In the genomic region with DNA sequence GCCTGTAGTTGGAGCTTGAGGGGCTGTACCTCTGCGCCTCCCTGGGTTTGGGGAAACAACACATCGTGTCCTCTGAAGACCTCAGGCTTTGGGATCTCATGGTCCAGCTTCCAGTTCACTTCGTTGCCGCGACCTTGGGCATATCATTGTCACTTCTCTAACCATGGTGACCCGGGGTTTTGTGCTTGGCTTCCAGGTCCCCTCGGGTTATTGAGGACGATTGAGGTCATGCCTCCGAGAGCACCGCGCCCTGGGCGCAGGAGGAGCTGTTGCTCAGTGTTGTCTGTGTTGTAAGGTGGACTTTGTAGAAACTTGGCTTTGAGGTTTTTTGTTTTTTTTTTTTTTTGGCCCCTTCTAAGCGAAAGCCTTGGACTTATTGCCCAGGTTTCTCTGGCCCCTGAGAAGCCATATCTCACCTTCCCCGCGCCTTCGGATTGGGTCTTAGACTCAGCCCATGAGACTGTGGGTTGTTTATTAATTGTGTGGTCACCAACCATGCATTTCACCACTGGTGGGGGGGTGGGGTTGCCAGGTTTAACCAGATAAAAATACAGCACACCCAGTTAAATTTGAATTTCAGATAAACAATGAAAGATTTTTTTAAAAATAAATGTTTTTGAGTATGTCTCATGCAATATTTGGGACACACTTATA, we compare ENCODE assay signal across 8 cellular contexts. TPM values are rescaled to one million over a fixed set of nuclear protein-coding genes. Genes with fewer than 3 reads are reported as not detected.
A peak's percentile ranks its signal among the peaks of the same experiment; 100 is the strongest.
DNase-seq lines count a peak whose midpoint lies in the region; ATAC-seq, FAIRE-seq and TF ChIP-seq lines count a peak whose summit lies in the region.

No MANE protein-coding gene starts in this region.

- H3K27me3 ChIP-seq in GM12878 (replicated peaks in 1 of 2; ENCODE audit: control insufficient read depth in 2 of 2, insufficient read depth in 2 of 2, low read length in 1 of 2): peaks cover 6 to 17% of the 10 kb centered on the region in 2 experiments
- H3K27me3 ChIP-seq in lower lobe of right lung (ENCODE audit: low read depth): peaks cover 8% of the 10 kb centered on the region
- no peaks in the 10 kb centered on the region for H3K27me3 ChIP-seq in upper lobe of right lung

- peak overlapping the region; percentile 21 for H3K4me3 Mint-ChIP-seq in T-helper 1 cell treated with Interleukin-12 subunit alpha and Interleukin-12 subunit beta and Interleukin-4 antibody, amounts not matched to agents 30 μg/mL and 1 μg/mL, for 36 hours

- SMC1A ChIA-PET in GM12878 (lab: Charles Lee; ENCODE audit: uncharacterized antibody, unreplicated experiment): interaction anchor here (1.5 kb wide), 1 partner anchor 32 kb away, joined by 6 read pairs; no protein-coding TSS in a partner anchor

- TF ChIP-seq EP300 in GM12878 (IDR thresholded peaks at IDR 0.05; ENCODE audit: borderline replicate concordance in 1 of 2, control insufficient read depth in 1 of 2, low read depth in 2 of 2, low read length in 2 of 2): no peak

- in situ Hi-C loops in GM12878 (cut with MboI): no loop called here

- H3K27ac ChIP-seq in GM12878 (ENCODE audit: control insufficient read depth, insufficient read depth) (no peak overlapping the region), lower lobe of right lung (peak overlapping the region; percentile 77), upper lobe of right lung (peak overlapping the region; percentile 80)

- H2AFZ ChIP-seq in GM12878 (ENCODE audit: control insufficient read depth, low read depth, low read length): peak overlapping the region; percentile 23; the same call in 1 of the 2 replicates

- peaks cover 33% of the 10 kb centered on the region for H3K27me3 Mint-ChIP-seq in T-helper 1 cell treated with Interleukin-12 subunit alpha and Interleukin-12 subunit beta and Interleukin-4 antibody, amounts not matched to agents 30 μg/mL and 1 μg/mL, for 36 hours (ENCODE audit: low read depth)

- peaks cover 31% of the 10 kb centered on the region for H3K4me1 ChIP-seq in GM12878 (ENCODE audit: control insufficient read depth, insufficient read depth, low read length)
- peaks cover 25% of the 10 kb centered on the region for H3K4me1 ChIP-seq in lower lobe of right lung
- H3K4me1 ChIP-seq in upper lobe of right lung: peaks cover 22% of the 10 kb centered on the region

- POLR2A ChIA-PET in GM12878 (lab: Charles Lee): interaction anchor here (0.6 to 2.6 kb wide), 2 partner anchors 33 to 50 kb away, joined by 5 to 9 read pairs; no protein-coding TSS in a partner anchor

- no peak overlapping the region for H3K27ac Mint-ChIP-seq in T-helper 1 cell treated with Interleukin-12 subunit alpha and Interleukin-12 subunit beta and Interleukin-4 antibody, amounts not matched to agents 30 μg/mL and 1 μg/mL, for 36 hours

- no TSS peak for BruUV-seq in GM12878 (replicated peaks; lab: Mats Ljungman, UMichigan)

- 0 out of 6 replicates have a peak, but pooled peaks of 1 of the 3 experiments have one; percentile 0 for TF ChIP-seq CTCF in GM12878 (IDR thresholded peaks at IDR 0.05 in 2 of 3, conservative IDR thresholded peaks at IDR 0.05 in 1 of 3; ENCODE audit: control insufficient read depth in 2 of 3, extremely low read depth in 1 of 3, insufficient read depth in 1 of 3, low read depth in 3 of 3, low read length in 3 of 3)
- TF ChIP-seq CTCF in lower lobe of right lung (IDR thresholded peaks at IDR 0.05): no peak
- no peak for TF ChIP-seq CTCF in upper lobe of right lung (IDR thresholded peaks at IDR 0.05)

- intact Hi-C loops in GM12878 (cut with micrococcal nuclease; ENCODE audit: unreplicated experiment) (no loop called here), lower lobe of right lung (cut with DNase I) (no loop called here), upper lobe of right lung (cut with DNase I) (no loop called here)

- H3K9me3 ChIP-seq in GM12878 (replicated peaks; ENCODE audit: control insufficient read depth, insufficient read depth, low read length) (peaks cover 2% of the 10 kb centered on the region; the same call in 1 of the 3 replicates), lower lobe of right lung (no peaks in the 10 kb centered on the region), upper lobe of right lung (no peaks in the 10 kb centered on the region)

- no peak for TF ChIP-seq RAD21 in GM12878 (IDR thresholded peaks at IDR 0.05; ENCODE audit: insufficient read depth, low read depth, low read length)

- peak overlapping the region; percentile 64 for H3K4me2 ChIP-seq in GM12878 (ENCODE audit: control insufficient read depth, insufficient read depth)

- CTCF ChIA-PET in GM12878 (lab: Yijun Ruan, JAX): interaction anchor here (0.5 to 1.7 kb wide), 3 partner anchors 33 to 130 kb away, joined by 3 to 4 read pairs (median 4); no protein-coding TSS in a partner anchor

- TF ChIP-seq POLR2A in GM12878 (IDR thresholded peaks at IDR 0.05; ENCODE audit: low read depth, low read length): no peak

- peak; percentile 55 for ATAC-seq in GM12878
- ATAC-seq in lower lobe of right lung: no peak
- ATAC-seq in upper lobe of right lung: no peak
- no peak for ATAC-seq in GM21576 (IDR thresholded peaks at IDR 0.05; ENCODE audit: unreplicated experiment)

- peaks cover 4% of the 10 kb centered on the region for H3K9me3 Mint-ChIP-seq in T-helper 1 cell treated with Interleukin-12 subunit alpha and Interleukin-12 subunit beta and Interleukin-4 antibody, amounts not matched to agents 30 μg/mL and 1 μg/mL, for 36 hours

- FAIRE-seq in GM12878 (lab: Jason Lieb, UNC): no peak

- H3K4me3 ChIP-seq in GM12878 (peak overlapping the region; percentile 65; the same call in 1 of the 2 replicates), lower lobe of right lung (peak overlapping the region; percentile 75), upper lobe of right lung (peak overlapping the region; percentile 68)

- H4K20me1 ChIP-seq in GM12878 (ENCODE audit: control insufficient read depth, insufficient read depth): no peaks in the 10 kb centered on the region; the same call in 1 of the 2 replicates

- RAD21 ChIA-PET in GM12878 (lab: Charles Lee; ENCODE audit: unreplicated experiment): interaction anchor here (1.8 to 2.1 kb wide), 2 partner anchors 32 to 106 kb away, joined by 7 to 8 read pairs; partner anchors contain the start of gene CFAP251

- 54% methylated on average over 16 of the region's 16 CpGs for WGBS in GM12878 (ENCODE audit: insufficient coverage, insufficient replicate concordance, low lambda C conversion rate, missing lambda C conversion rate)

- H3K36me3 ChIP-seq in GM12878 (ENCODE audit: control insufficient read depth in 2 of 2, insufficient read depth in 2 of 2, low read length in 1 of 2): no peaks in the 10 kb centered on the region
- no peaks in the 10 kb centered on the region for H3K36me3 ChIP-seq in lower lobe of right lung
- H3K36me3 ChIP-seq in upper lobe of right lung: no peaks in the 10 kb centered on the region

- peaks cover 1% of the 10 kb centered on the region for H3K36me3 Mint-ChIP-seq in T-helper 1 cell treated with Interleukin-12 subunit alpha and Interleukin-12 subunit beta and Interleukin-4 antibody, amounts not matched to agents 30 μg/mL and 1 μg/mL, for 36 hours (ENCODE audit: low read depth)

- H3K4me1 Mint-ChIP-seq in T-helper 1 cell treated with Interleukin-12 subunit alpha and Interleukin-12 subunit beta and Interleukin-4 antibody, amounts not matched to agents 30 μg/mL and 1 μg/mL, for 36 hours (ENCODE audit: low read depth): peaks cover 11% of the 10 kb centered on the region

- DNase-seq in T-helper 1 cell (no peak), GM12878 (ENCODE audit: low read depth, low spot score) (no peak), lower lobe of right lung (no peak), upper lobe of right lung (no peak), RPMI8226 (no peak), C1 segment of cervical spinal cord (lab: John Stamatoyannopoulos, UW) (no peak)

- peak overlapping the region; percentile 39 for H3K9ac ChIP-seq in GM12878 (ENCODE audit: control insufficient read depth, insufficient read depth, low read length)

- no peaks in the 10 kb centered on the region for H3K79me2 ChIP-seq in GM12878 (ENCODE audit: control insufficient read depth, insufficient read depth, low read length)

RNA-seq across cellular contexts. Expression of gene BCL7A, which starts 2.6 kb away (rescaled TPM):
- 11.6 and 13.4 TPM in 2 replicates for total RNA-seq in GM12878 (2013; cell fraction: nucleolus; rRNA removed)
- total RNA-seq in GM12878 (2014; rRNA removed): 12.4 and 14.1 TPM in 2 replicates
- total RNA-seq in GM12878 (2014; rRNA removed; fragmentation: Illumina TruSeq; extraction: Trizol): 8.8 and 9.6 TPM in 2 replicates
- 13.8 and 17.2 TPM in 2 replicates for total RNA-seq in GM12878 (2021)
- polyA plus RNA-seq in GM12878 (2011; ENCODE audit: low read depth): 2.3 TPM
- polyA plus RNA-seq in GM12878 (2011; rRNA removed): 1.3 TPM in 2 replicates
- 1.9 and 2.0 TPM in 2 replicates for polyA plus RNA-seq in GM12878 (2011; cell fraction: cytosol; rRNA removed)
- 2.1 and 2.7 TPM in 2 replicates for polyA plus RNA-seq in GM12878 (2011; cell fraction: nucleus; rRNA removed)
- 5.7 and 6.4 TPM in 2 replicates for polyA plus RNA-seq in GM12878 (2012)
- polyA plus RNA-seq in GM12878 (2014; fragmentation: Illumina TruSeq; extraction: Trizol): 9.4 and 11.8 TPM in 2 replicates
- polyA plus RNA-seq in GM12878 (2014; fragmentation: Nextera tagmentation; extraction: Ambion mirVana): under 1 TPM; 0.37 to 0.69 TPM
- 13.7 and 14.6 TPM in 2 replicates for polyA plus RNA-seq in GM12878 (2014; rRNA removed)
- 10 to 100 TPM; 11.6 to 11.9 TPM for polyA plus RNA-seq in GM12878 (2016; fragmentation: Nextera tagmentation; extraction: Ambion mirVana)
- polyA minus RNA-seq in GM12878 (2011; rRNA and poly(A)+ RNA removed): 0.59 and 1.3 TPM in 2 replicates
- polyA minus RNA-seq in GM12878 (2011; cell fraction: cytosol; rRNA and poly(A)+ RNA removed): 0.40 and 1.1 TPM in 2 replicates
- polyA minus RNA-seq in GM12878 (2011; cell fraction: nucleus; rRNA and poly(A)+ RNA removed): 0.60 and 0.67 TPM in 2 replicates
- 6.4 TPM for total RNA-seq in lower lobe of right lung
- 11.4 TPM for total RNA-seq in upper lobe of right lung

RNA-seq across cellular contexts. Expression of gene MLXIP, which starts 54.3 kb away (rescaled TPM):
- 28.2 and 30.8 TPM in 2 replicates for total RNA-seq in GM12878 (2013; cell fraction: nucleolus; rRNA removed)
- total RNA-seq in GM12878 (2014; rRNA removed): 5.4 and 7.9 TPM in 2 replicates
- 8.9 and 9.7 TPM in 2 replicates for total RNA-seq in GM12878 (2014; rRNA removed; fragmentation: Illumina TruSeq; extraction: Trizol)
- total RNA-seq in GM12878 (2021): 23.7 and 24.9 TPM in 2 replicates
- 3.2 TPM for polyA plus RNA-seq in GM12878 (2011; ENCODE audit: low read depth)
- polyA plus RNA-seq in GM12878 (2011; rRNA removed): 1.0 and 1.9 TPM in 2 replicates
- polyA plus RNA-seq in GM12878 (2011; cell fraction: cytosol; rRNA removed): 1.7 and 2.1 TPM in 2 replicates
- 9.5 and 15.5 TPM in 2 replicates for polyA plus RNA-seq in GM12878 (2011; cell fraction: nucleus; rRNA removed)
- polyA plus RNA-seq in GM12878 (2012): 6.3 and 7.2 TPM in 2 replicates
- polyA plus RNA-seq in GM12878 (2014; fragmentation: Illumina TruSeq; extraction: Trizol): 7.5 and 12.1 TPM in 2 replicates
- polyA plus RNA-seq in GM12878 (2014; fragmentation: Nextera tagmentation; extraction: Ambion mirVana): 1 to 10 TPM; 1.1 to 1.2 TPM
- polyA plus RNA-seq in GM12878 (2014; rRNA removed): 12.5 and 15.1 TPM in 2 replicates
- 1 to 10 TPM; 4.7 to 6.2 TPM for polyA plus RNA-seq in GM12878 (2016; fragmentation: Nextera tagmentation; extraction: Ambion mirVana)
- 3.4 and 4.9 TPM in 2 replicates for polyA minus RNA-seq in GM12878 (2011; rRNA and poly(A)+ RNA removed)
- polyA minus RNA-seq in GM12878 (2011; cell fraction: cytosol; rRNA and poly(A)+ RNA removed): 4.1 and 5.2 TPM in 2 replicates
- 7.6 and 8.1 TPM in 2 replicates for polyA minus RNA-seq in GM12878 (2011; cell fraction: nucleus; rRNA and poly(A)+ RNA removed)
- total RNA-seq in lower lobe of right lung: 55.9 TPM
- total RNA-seq in upper lobe of right lung: 57.4 TPM
